Comparison of ENCODE assay signal across 8 cellular contexts in genomic region chr4:182449186-182449880, GRCh38.
DNase-seq lines count a peak whose midpoint lies in the region; ATAC-seq and TF ChIP-seq lines count a peak whose summit lies in the region.

No MANE protein-coding gene starts in this region.

- peaks cover 20% of the 10 kb centered on the region for H3K4me1 Mint-ChIP-seq in activated T-cell treated with anti-CD3 and anti-CD28 coated beads, Interleukin-2, amount 50 U/mL, for 24 hours (ENCODE audit: low read depth)
- H3K4me1 Mint-ChIP-seq in mesothelial cell of epicardium: peaks cover 49% of the 10 kb centered on the region

- H3K4me1 ChIP-seq in vagina: peaks cover 21% of the 10 kb centered on the region

- peak overlapping the region; percentile 69 for H3K4me3 Mint-ChIP-seq in activated T-cell treated with anti-CD3 and anti-CD28 coated beads, Interleukin-2, amount 50 U/mL, for 24 hours
- peak overlapping the region; percentile 95 for H3K4me3 Mint-ChIP-seq in mesothelial cell of epicardium

- no peaks in the 10 kb centered on the region for H3K36me3 Mint-ChIP-seq in activated T-cell treated with anti-CD3 and anti-CD28 coated beads, Interleukin-2, amount 50 U/mL, for 24 hours (ENCODE audit: low read depth)
- no peaks in the 10 kb centered on the region for H3K36me3 Mint-ChIP-seq in mesothelial cell of epicardium

- intact Hi-C loops in vagina (cut with DNase I): no loop called here

- peaks cover 80% of the 10 kb centered on the region for H3K27me3 Mint-ChIP-seq in activated T-cell treated with anti-CD3 and anti-CD28 coated beads, Interleukin-2, amount 50 U/mL, for 24 hours
- H3K27me3 Mint-ChIP-seq in mesothelial cell of epicardium (ENCODE audit: low read depth): no peaks in the 10 kb centered on the region

- no peaks in the 10 kb centered on the region for H3K36me3 ChIP-seq in vagina

- peak overlapping the region; percentile 74 to 78 for H3K4me3 ChIP-seq in vagina

- TF ChIP-seq POLR2A in vagina (IDR thresholded peaks at IDR 0.05): no peak

- H3K9me3 Mint-ChIP-seq in activated T-cell treated with anti-CD3 and anti-CD28 coated beads, Interleukin-2, amount 50 U/mL, for 24 hours: no peaks in the 10 kb centered on the region
- no peaks in the 10 kb centered on the region for H3K9me3 Mint-ChIP-seq in mesothelial cell of epicardium

- TF ChIP-seq CTCF in mesothelial cell of epicardium (IDR thresholded peaks at IDR 0.05; ENCODE audit: unreplicated experiment): no peak
- no peak for TF ChIP-seq CTCF in vagina (IDR thresholded peaks at IDR 0.05)

- H3K27ac Mint-ChIP-seq in activated T-cell treated with anti-CD3 and anti-CD28 coated beads, Interleukin-2, amount 50 U/mL, for 24 hours: no peak overlapping the region
- H3K27ac Mint-ChIP-seq in mesothelial cell of epicardium: peak overlapping the region; percentile 94

- ATAC-seq in HG03097 (IDR thresholded peaks at IDR 0.05; ENCODE audit: low FRiP score, unreplicated experiment): no peak

- no peaks in the 10 kb centered on the region for H3K9me3 ChIP-seq in vagina

- peak overlapping the region; percentile 65 for H3K27ac ChIP-seq in vagina

- H3K27me3 ChIP-seq in vagina: no peaks in the 10 kb centered on the region

- DNase-seq in activated T-cell treated with anti-CD3 and anti-CD28 coated beads, Interleukin-2, amount 50 U/mL, for 24 hours: no peak
- no peak for DNase-seq in activated T-cell treated with anti-CD3 and anti-CD28 coated beads, Interleukin-2, amount 50 U/mL, for 48 hours
- DNase-seq in NCI-H2227 treated with DMSO at 0.1 percent for 48 hours (lab: John Stamatoyannopoulos, UW) (peak; percentile 40), dedifferentiated amniotic fluid mesenchymal stem cell (ENCODE audit: extremely low spot score) (peak; percentile 40), mesothelial cell of epicardium (ENCODE audit: low spot score in 2 of 2, unreplicated experiment in 2 of 2) (no peak), vagina (ENCODE audit: extremely low spot score in 2 of 2) (no peak), GM19238 (ENCODE audit: insufficient read length, low spot score) (no peak)

Comparison
In these comparisons a context has a peak if more than half of its experiments do, and no peak if none do; other contexts are left out.
1. DNase-seq: peak in NCI-H2227 treated with DMSO at 0.1 percent for 48 hours (single experiment) and dedifferentiated amniotic fluid mesenchymal stem cell (single experiment); none in activated T-cell treated with anti-CD3 and anti-CD28 coated beads, Interleukin-2, amount 50 U/mL, for 24 hours (single experiment), activated T-cell treated with anti-CD3 and anti-CD28 coated beads, Interleukin-2, amount 50 U/mL, for 48 hours (0 of 2), mesothelial cell of epicardium (0 of 2), vagina (0 of 2) and GM19238 (single experiment).